1 cellular context compared by ENCODE assay signal in the genomic region with DNA sequence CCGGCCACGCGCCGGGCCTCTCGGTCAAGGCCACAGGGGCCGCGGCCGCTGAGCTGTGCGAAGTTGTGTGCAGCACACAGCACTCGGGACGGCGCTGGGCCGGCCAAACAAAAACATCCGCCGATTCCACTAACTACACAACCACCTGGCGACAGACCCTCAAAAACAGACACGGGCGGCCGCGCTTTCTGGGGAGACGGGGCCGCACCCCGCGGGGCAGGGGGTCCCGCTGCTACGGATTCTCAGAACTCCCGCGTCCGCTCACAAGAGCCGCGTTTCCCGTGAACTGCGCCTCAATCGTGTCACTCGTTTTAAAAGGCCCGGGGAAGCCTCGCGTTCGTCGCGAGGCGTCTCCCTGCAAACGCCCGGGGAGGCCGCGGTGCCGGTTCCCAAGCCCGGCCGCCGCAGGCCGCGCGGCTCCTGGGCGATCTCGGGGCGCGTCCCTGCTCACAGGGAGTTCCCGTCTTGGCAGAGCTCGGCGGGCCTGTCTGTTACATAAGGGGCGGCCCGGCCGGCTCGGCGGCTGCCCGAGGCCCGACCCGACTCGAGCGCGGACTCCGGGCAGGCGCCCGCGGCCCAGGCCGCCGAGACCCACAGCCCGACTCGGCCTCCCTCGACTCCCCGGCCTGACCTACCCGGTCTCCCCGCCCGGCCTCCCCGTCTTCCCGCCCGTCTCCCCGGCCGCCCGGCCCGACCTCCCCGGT.
A peak's percentile ranks its signal among the peaks of the same experiment; 100 is the strongest.
TF ChIP-seq lines count a peak whose summit lies in the region.

No MANE protein-coding gene starts in this region.

TF ChIP-seq in GM12878, 131 proteins besides CTCF, POLR2A, EP300 and RAD21 (continued from another document):
- peak; percentile 60 for TF ChIP-seq NKRF (conservative IDR thresholded peaks at IDR 0.05)
- TF ChIP-seq ZNF207 (IDR thresholded peaks at IDR 0.05; ENCODE audit: borderline replicate concordance), result 0 out of 2 replicates have a peak, but pooled peaks have one; percentile 38
- TF ChIP-seq LARP7 (IDR thresholded peaks at IDR 0.05), result peak; percentile 79; the same call in 1 of the 2 replicates
- no peak for TF ChIP-seq BHLHE40 (IDR thresholded peaks at IDR 0.05; ENCODE audit: borderline replicate concordance in 1 of 2, low read depth in 2 of 2, low read length in 1 of 2)
TF ChIP-seq in GM12878: peak in this region for 6.
